ENCODE assay signal across 24 cellular contexts in genomic region chr3:194617058-194617671, GRCh38.
"Had no signal": no experiment of that assay in that cellular context is flagged by ENCODE, and none has a peak within 500 bp of the region (broad histone marks: within the 10 kb centered on the region; RNA-seq: fewer than 3 reads in every experiment).

No MANE protein-coding gene starts in this region.

- H3K27me3 Mint-ChIP-seq: activated naive CD4-positive, alpha-beta T cell treated with anti-CD3 and anti-CD28 coated beads, Interleukin-2, amount 50 U/mL, for 24 hours; type B pancreatic cell had no signal

- H3K36me3 Mint-ChIP-seq: activated naive CD4-positive, alpha-beta T cell treated with anti-CD3 and anti-CD28 coated beads, Interleukin-2, amount 50 U/mL, for 24 hours; immature natural killer cell; type B pancreatic cell had no signal

- H3K27ac ChIP-seq: body of pancreas, cardiac muscle cell, foreskin keratinocyte, left ventricle myocardium inferior, sigmoid colon, testis, vagina had no signal

- H3K4me3 ChIP-seq: body of pancreas, cardiac muscle cell, left ventricle myocardium inferior, sigmoid colon, smooth muscle cell, testis, vagina had no signal

- H3K4me2 ChIP-seq: smooth muscle cell had no signal

- DNase-seq: activated CD4-positive, alpha-beta T cell treated with anti-CD3 and anti-CD28 coated beads for 1 hour; activated CD4-positive, alpha-beta T cell treated with anti-CD3 and anti-CD28 coated beads, Interleukin-2, amount 50 U/mL, for 1 hour; activated CD8-positive, alpha-beta T cell treated with anti-CD3 and anti-CD28 coated beads, Interleukin-2, amount 10 ng/mL, durations not matched to agents 7 days and 5 days; activated gamma-delta T cell treated with Interleukin-2 at 50 U/mL for 16 hours; activated T-cell treated with anti-CD3 and anti-CD28 coated beads, Interleukin-2, amount 50 U/mL, for 1 hour; anterior cingulate cortex; immature natural killer cell; kidney glomerular epithelial cell; left ventricle myocardium inferior; nucleus accumbens; sigmoid colon; stimulated activated CD4-positive, alpha-beta T cell treated with anti-CD3 and anti-CD28 coated beads, Interleukin-2, amount 100 ng/mL, for 48 hours; stimulated activated naive CD4-positive, alpha-beta T cell; testis had no signal

- H3K4me1 ChIP-seq: body of pancreas, foreskin keratinocyte, testis, vagina had no signal

- H3K4me1 Mint-ChIP-seq: activated naive CD4-positive, alpha-beta T cell treated with anti-CD3 and anti-CD28 coated beads, Interleukin-2, amount 50 U/mL, for 24 hours; immature natural killer cell; nephron had no signal

- H3K9me3 Mint-ChIP-seq: activated naive CD4-positive, alpha-beta T cell treated with anti-CD3 and anti-CD28 coated beads, Interleukin-2, amount 50 U/mL, for 24 hours; immature natural killer cell; nephron; type B pancreatic cell had no signal

- H3K9me3 ChIP-seq: body of pancreas, left ventricle myocardium inferior, sigmoid colon, testis, vagina had no signal

- H3K27ac Mint-ChIP-seq: activated CD8-positive, alpha-beta T cell treated with anti-CD3 and anti-CD28 coated beads, Interleukin-2, amount 10 ng/mL, durations not matched to agents 7 days and 5 days; activated naive CD4-positive, alpha-beta T cell treated with anti-CD3 and anti-CD28 coated beads, Interleukin-2, amount 50 U/mL, for 24 hours; immature natural killer cell; nephron; type B pancreatic cell had no signal

- ATAC-seq: activated CD8-positive, alpha-beta T cell treated with anti-CD3 and anti-CD28 coated beads, Interleukin-2, amount 10 ng/mL, durations not matched to agents 7 days and 5 days; body of pancreas had no signal

- H3K4me3 Mint-ChIP-seq: activated CD8-positive, alpha-beta T cell treated with anti-CD3 and anti-CD28 coated beads, Interleukin-2, amount 10 ng/mL, durations not matched to agents 7 days and 5 days; activated naive CD4-positive, alpha-beta T cell treated with anti-CD3 and anti-CD28 coated beads, Interleukin-2, amount 50 U/mL, for 24 hours; immature natural killer cell; nephron; type B pancreatic cell had no signal

- FAIRE-seq: endometrium, TTC549 had no signal

- H3K36me3 ChIP-seq: cardiac muscle cell, sigmoid colon, vagina had no signal

- H3K27me3 ChIP-seq: body of pancreas, cardiac muscle cell, foreskin keratinocyte, sigmoid colon, testis, vagina had no signal
